Comparison of ENCODE assay signal across 19 cellular contexts in the genomic region with DNA sequence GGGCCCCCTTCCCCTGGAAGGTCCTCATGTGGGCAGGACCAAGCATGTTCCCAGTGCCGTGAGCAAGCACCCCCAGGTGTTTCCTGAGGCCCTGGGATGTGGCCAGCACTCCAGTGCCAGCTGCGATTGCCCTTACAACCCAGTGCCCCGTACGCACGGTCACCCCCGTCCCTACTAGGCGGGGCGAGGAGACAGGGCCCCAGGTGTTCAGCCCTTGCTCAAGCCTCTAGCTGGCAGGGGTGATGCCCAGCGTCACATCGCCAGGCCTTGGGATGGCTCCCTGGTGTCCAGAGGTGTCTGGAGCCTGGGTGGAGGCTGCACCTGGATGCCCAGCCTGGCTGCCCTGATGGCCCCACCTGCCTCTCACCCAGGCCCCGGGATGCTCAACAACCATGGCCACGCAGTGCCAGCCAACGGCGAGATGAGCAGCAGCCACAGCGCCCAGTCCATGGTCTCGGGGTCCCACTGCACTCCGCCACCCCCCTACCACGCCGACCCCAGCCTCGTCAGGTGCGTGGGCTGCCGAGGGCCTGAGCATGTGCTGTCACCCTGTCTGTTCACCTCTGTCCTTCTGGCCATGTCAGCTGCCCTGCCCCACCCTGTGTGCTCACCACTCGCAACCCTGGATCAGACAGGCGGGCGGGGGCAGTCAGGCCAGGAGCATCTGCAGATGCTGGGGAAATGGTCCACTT. TPM values are rescaled to one million over a fixed set of nuclear protein-coding genes. Genes with fewer than 3 reads are reported as not detected.
DNase-seq lines count a peak whose midpoint lies in the region; ATAC-seq, FAIRE-seq and TF ChIP-seq lines count a peak whose summit lies in the region.
"Had no signal": no experiment of that assay in that cellular context is flagged by ENCODE, and none has a peak within 500 bp of the region (broad histone marks: within the 10 kb centered on the region; RNA-seq: fewer than 3 reads in every experiment).

No MANE protein-coding gene starts in this region.

- H3K4me2 ChIP-seq in H1 (ENCODE audit: insufficient read depth in 1 of 2, low read depth in 2 of 2, low read length in 2 of 2) = no peak overlapping the region
- H3K4me2 ChIP-seq: KMS-11 had no signal

- no peak overlapping the region for H3K18ac ChIP-seq in H1 (ENCODE audit: extremely low read depth, low read length)

- H3K56ac ChIP-seq in H1 (replicated peaks; ENCODE audit: insufficient read length, low read depth, low read length) = no peak overlapping the region

- no peaks in the 10 kb centered on the region for H3K9me3 ChIP-seq in H1 (ENCODE audit: insufficient read depth in 2 of 2, low read depth in 1 of 2, low read length in 1 of 2)

- H3K79me1 ChIP-seq in H1 (ENCODE audit: low read depth, low read length) = no peaks in the 10 kb centered on the region

- TF ChIP-seq RAD21 in H1 (IDR thresholded peaks at IDR 0.05 in 1 of 2, conservative IDR thresholded peaks at IDR 0.05 in 1 of 2; ENCODE audit: low read depth in 2 of 2, low read length in 2 of 2) = no peak

- H2BK15ac ChIP-seq in H1 (ENCODE audit: low read length) = no peak overlapping the region

- H2BK120ac ChIP-seq in H1 (replicated peaks; ENCODE audit: low read depth, low read length) = no peak overlapping the region

- POLR2A ChIA-PET in H1 (lab: Charles Lee; ENCODE audit: partially characterized antibody) = interaction anchor here (0.6 kb wide), 1 partner anchor 137 kb away, joined by 3 read pairs; no protein-coding TSS in a partner anchor

- H3K79me2 ChIP-seq in H1 (ENCODE audit: control insufficient read depth in 1 of 2, insufficient read depth in 2 of 2, low read length in 2 of 2) = no peaks in the 10 kb centered on the region

- H2BK5ac ChIP-seq in H1 (ENCODE audit: low read depth, low read length) = no peak overlapping the region

- H3K4me1 ChIP-seq in H1 (replicated peaks in 1 of 4; ENCODE audit: control insufficient read depth in 3 of 4, insufficient read depth in 4 of 4, low read length in 3 of 4) = peaks cover 0 to 19% (median 13%) of the 10 kb centered on the region in 4 experiments; a peak in 5 of 7 replicates

- CTCF ChIA-PET in H1 (lab: Charles Lee; ENCODE audit: partially characterized antibody) = interaction anchor here (0.8 to 2.2 kb wide), 6 partner anchors 9 to 1556 kb away, joined by 3 to 7 read pairs (median 4); no protein-coding TSS in a partner anchor

- H4K20me1 ChIP-seq in H1 (replicated peaks in 1 of 2; ENCODE audit: control insufficient read depth in 1 of 2, insufficient read depth in 2 of 2, low read length in 2 of 2) = peaks cover 0 to 7% of the 10 kb centered on the region in 2 experiments

- no peak overlapping the region for H3K4ac ChIP-seq in H1 (replicated peaks; ENCODE audit: insufficient read length, low read depth, low read length)

- no peak overlapping the region for H3K27ac ChIP-seq in H1 (ENCODE audit: low read depth, low read length)
- H3K27ac ChIP-seq in dorsolateral prefrontal cortex = peak overlapping the region in 2 of 59 donors; percentile 13 to 58
- H3K27ac ChIP-seq: 22Rv1, KMS-11 had no signal

- ATAC-seq in GM21737 (IDR thresholded peaks at IDR 0.05; ENCODE audit: unreplicated experiment) = no peak

- DNase-seq in DMS79 treated with DMSO at 0.1 percent for 48 hours (lab: John Stamatoyannopoulos, UW) = peak; percentile 89
- DNase-seq in DMS79 (lab: John Stamatoyannopoulos, UW) = no peak
- peak; percentile 88 for DNase-seq in RPMI8226
- no peak for DNase-seq in H1 (ENCODE audit: low read depth in 1 of 2, low spot score in 2 of 2)
- no peak for DNase-seq in dorsolateral prefrontal cortex
- no peak for DNase-seq in GM19238 (ENCODE audit: insufficient read length, low spot score)
- no peak for DNase-seq in NCI-H526 (lab: John Stamatoyannopoulos, UW)
- DNase-seq: CD4-positive, CD25-positive, alpha-beta regulatory T cell; DMS53 had no signal

- no peaks in the 10 kb centered on the region; a peak in 3 of 7 replicates for H3K27me3 ChIP-seq in H1 (replicated peaks in 1 of 4; ENCODE audit: control insufficient read depth in 3 of 4, extremely low read depth in 1 of 4, insufficient read depth in 3 of 4, low read length in 3 of 4)
- H3K27me3 ChIP-seq in dorsolateral prefrontal cortex = peaks cover 0 to 18% (median 0%) of the 10 kb centered on the region in 45 donors

- no peak overlapping the region for H3K23ac ChIP-seq in H1 (ENCODE audit: insufficient read length)

- H2BK20ac ChIP-seq in H1 (ENCODE audit: low read length) = no peak overlapping the region

- no peak overlapping the region for H3K4me3 ChIP-seq in H1 (ENCODE audit: extremely low read depth in 1 of 4, insufficient read depth in 2 of 4, low read depth in 3 of 4, low read length in 4 of 4)
- H3K4me3 ChIP-seq in dorsolateral prefrontal cortex = no peak overlapping the region

- FAIRE-seq in H1 (lab: Jason Lieb, UNC) = no peak
- FAIRE-seq: GM12892, H54 had no signal

- TF ChIP-seq CTCF in H1 (IDR thresholded peaks at IDR 0.05; ENCODE audit: control extremely low read depth in 1 of 3, insufficient read depth in 1 of 3, low read depth in 1 of 3, low read length in 3 of 3) = no peak
- no peak for TF ChIP-seq CTCF in dorsolateral prefrontal cortex (IDR thresholded peaks at IDR 0.05 in 54 of 56, conservative IDR thresholded peaks at IDR 0.05 in 2 of 56; ENCODE audit: low read depth in 1 of 56, partially characterized antibody in 56 of 56)

- TF ChIP-seq POLR2A in H1 (IDR thresholded peaks at IDR 0.05; ENCODE audit: control extremely low read depth in 1 of 2, low read depth in 2 of 2, low read length in 2 of 2) = no peak

- no peak overlapping the region for H2AK5ac ChIP-seq in H1 (ENCODE audit: low read depth, low read length)

- no peak overlapping the region for H3K14ac ChIP-seq in H1 (ENCODE audit: insufficient read length)

- H2AFZ ChIP-seq in H1 (ENCODE audit: low read length) = no peak overlapping the region

- peak overlapping the region; percentile 51 for H4K8ac ChIP-seq in H1 (ENCODE audit: extremely low read depth, insufficient read depth, low read length)

- no peak overlapping the region for H4K5ac ChIP-seq in H1 (ENCODE audit: insufficient read length, low read depth, low read length)

- no peak overlapping the region for H3K9ac ChIP-seq in H1 (replicated peaks in 1 of 4; ENCODE audit: extremely low read depth in 1 of 4, low read depth in 3 of 4, low read length in 3 of 4)
- H3K9ac ChIP-seq: KMS-11 had no signal

- H2BK12ac ChIP-seq in H1 (ENCODE audit: low read depth, low read length) = no peak overlapping the region

- 94% methylated on average over 25 of the region's 25 CpGs; no CpG with 5 or more reads in 1 of the 2 experiments for WGBS in H1 (ENCODE audit: extremely low coverage in 1 of 2, insufficient coverage in 1 of 2, insufficient read length in 1 of 2, insufficient replicate concordance in 2 of 2, low coverage in 1 of 2, low lambda C conversion rate in 2 of 2, missing lambda C conversion rate in 1 of 2), 2 experiments

- TF ChIP-seq EP300 in H1 (IDR thresholded peaks at IDR 0.05; ENCODE audit: borderline replicate concordance in 1 of 2, low read depth in 2 of 2, low read length in 2 of 2) = no peak

- H4K91ac ChIP-seq in H1 (replicated peaks; ENCODE audit: insufficient read length, low read length) = no peak overlapping the region

- peaks cover 11% of the 10 kb centered on the region; the same call in 1 of the 2 replicates for H3K23me2 ChIP-seq in H1 (ENCODE audit: low read depth, low read length)

- intact Hi-C loops in dorsolateral prefrontal cortex (cut with DNase I) = loop anchor here (5.0 kb wide), 2 partner anchors 62 to 72 kb away; no protein-coding TSS in a partner anchor

- peaks cover 0 to 1% (median 0%) of the 10 kb centered on the region in 4 experiments; a peak in 2 of 8 replicates for H3K36me3 ChIP-seq in H1 (ENCODE audit: control insufficient read depth in 2 of 4, insufficient read depth in 4 of 4, low read length in 3 of 4)

TF ChIP-seq in H1, 55 proteins besides CTCF, POLR2A, EP300 and RAD21 (continues in another document):
- TF ChIP-seq, protein P1, sequence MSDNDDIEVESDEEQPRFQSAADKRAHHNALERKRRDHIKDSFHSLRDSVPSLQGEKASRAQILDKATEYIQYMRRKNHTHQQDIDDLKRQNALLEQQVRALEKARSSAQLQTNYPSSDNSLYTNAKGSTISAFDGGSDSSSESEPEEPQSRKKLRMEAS (IDR thresholded peaks at IDR 0.05) = no peak
- no peak for TF ChIP-seq KDM4A (IDR thresholded peaks at IDR 0.05; ENCODE audit: low read depth, low read length, severe bottlenecking)
- TF ChIP-seq SIRT6 (IDR thresholded peaks at IDR 0.05; ENCODE audit: low read length) = no peak
- no peak for TF ChIP-seq BRCA1 (IDR thresholded peaks at IDR 0.05; ENCODE audit: low read depth, low read length)
- no peak for TF ChIP-seq TBP (IDR thresholded peaks at IDR 0.05; ENCODE audit: low read depth, low read length)
- TF ChIP-seq CHD1 (IDR thresholded peaks at IDR 0.05; ENCODE audit: low read depth, low read length) = no peak
- no peak for TF ChIP-seq PHF8 (conservative IDR thresholded peaks at IDR 0.05; ENCODE audit: low read depth, low read length)
- TF ChIP-seq SP2 (IDR thresholded peaks at IDR 0.05; ENCODE audit: low read length) = no peak
- no peak for TF ChIP-seq RFX5 (IDR thresholded peaks at IDR 0.05; ENCODE audit: borderline replicate concordance, low read depth, low read length)

RNA-seq across cellular contexts. Expression of gene CCDC27, which starts 21.5 kb away (rescaled TPM):
- total RNA-seq in H1 (2021; fragmentation: NEBNext Ultra II Directional; extraction: Animal tissue kit (Norgen Biotek cat#: 25700)) = not detected in 2 replicates
- 0.15 and 0.17 TPM in 2 replicates for polyA plus RNA-seq in H1 (2011; rRNA removed)
- polyA plus RNA-seq in H1 (2011; cell fraction: cytosol; rRNA removed) = 0.12 TPM
- polyA plus RNA-seq in H1 (2011; cell fraction: nucleus; rRNA removed) = 0.26 TPM
- 0.08 to 0.36 TPM (median 0.20 TPM) in 4 replicates for polyA plus RNA-seq in H1 (2012, experiment 1 of 2)
- not detected for polyA plus RNA-seq in H1 (2012, experiment 2 of 2)
- polyA plus RNA-seq in H1 (2013, experiment 1 of 2) = 0.04 TPM
- 0.06 TPM for polyA plus RNA-seq in H1 (2013, experiment 2 of 2)
- 0.12 and 0.25 TPM in 2 replicates for polyA minus RNA-seq in H1 (2011; rRNA and poly(A)+ RNA removed)
- polyA minus RNA-seq in H1 (2011; cell fraction: cytosol; rRNA and poly(A)+ RNA removed) = not detected
- 0.20 TPM for polyA minus RNA-seq in H1 (2011; cell fraction: nucleus; rRNA and poly(A)+ RNA removed)
- total RNA-seq in dorsolateral prefrontal cortex = under 1 TPM in 8 of 120 experiments, not detected in 112; 0.17 to 0.39 (median 0.21) TPM
- total RNA-seq: A673; CD4-positive, CD25-positive, alpha-beta regulatory T cell; G401; HT-29 had no signal
- polyA plus RNA-seq: BJ; CD4-positive, CD25-positive, alpha-beta regulatory T cell; IgD-negative memory B cell had no signal

RNA-seq across cellular contexts. Expression of gene SMIM1, which starts 41.8 kb away (rescaled TPM):
- 6.1 and 7.7 TPM in 2 replicates for total RNA-seq in H1 (2021; fragmentation: NEBNext Ultra II Directional; extraction: Animal tissue kit (Norgen Biotek cat#: 25700))
- polyA plus RNA-seq in H1 (2011; rRNA removed) = 9.7 and 12.1 TPM in 2 replicates
- 6.3 TPM for polyA plus RNA-seq in H1 (2011; cell fraction: cytosol; rRNA removed)
- 4.4 TPM for polyA plus RNA-seq in H1 (2011; cell fraction: nucleus; rRNA removed)
- polyA plus RNA-seq in H1 (2012, experiment 1 of 2) = 2.5 to 6.1 TPM (median 4.8 TPM) in 3 of 4 replicates, not detected in the other
- polyA plus RNA-seq in H1 (2012, experiment 2 of 2) = 8.5 TPM
- 4.4 TPM for polyA plus RNA-seq in H1 (2013, experiment 1 of 2)
- 4.2 TPM for polyA plus RNA-seq in H1 (2013, experiment 2 of 2)
- 0.60 TPM in 1 of 2 replicates, not detected in the other for polyA minus RNA-seq in H1 (2011; rRNA and poly(A)+ RNA removed)
- polyA minus RNA-seq in H1 (2011; cell fraction: cytosol; rRNA and poly(A)+ RNA removed) = 18.3 TPM
- polyA minus RNA-seq in H1 (2011; cell fraction: nucleus; rRNA and poly(A)+ RNA removed) = 9.5 TPM
- 10 to 100 TPM in 6 of 120 experiments, 1 to 10 TPM in 110, not detected in 4; 1.5 to 12.6 (median 5.2) TPM for total RNA-seq in dorsolateral prefrontal cortex
- total RNA-seq: HT-29 had no signal
- polyA plus RNA-seq: IgD-negative memory B cell had no signal

Comparison
In these comparisons a context has a peak if more than half of its experiments do, and no peak if none do; other contexts are left out.
1. DNase-seq: peak in DMS79 treated with DMSO at 0.1 percent for 48 hours (single experiment) and RPMI8226 (single experiment); none in DMS79 (single experiment), H1 (0 of 2), dorsolateral prefrontal cortex (0 of 10), GM19238 (single experiment) and NCI-H526 (0 of 2).